ENCODE assay signal across 8 cellular contexts in genomic region chr22:49935561-49935960, GRCh38. TPM values are rescaled to one million over a fixed set of nuclear protein-coding genes. Genes with fewer than 3 reads are reported as not detected.
DNase-seq lines count a peak whose midpoint lies in the region; ATAC-seq and TF ChIP-seq lines count a peak whose summit lies in the region.

No MANE protein-coding gene starts in this region.

- ATAC-seq in naive B cell (ENCODE audit: low read depth in 2 of 2) (no peak), GM21381 (IDR thresholded peaks at IDR 0.05; ENCODE audit: unreplicated experiment) (no peak), GM21737 (IDR thresholded peaks at IDR 0.05; ENCODE audit: unreplicated experiment) (no peak)

- peak overlapping the region; percentile 67 to 88 (median 76) for H3K4me3 Mint-ChIP-seq in naive B cell

- peaks cover 22 to 48% of the 10 kb centered on the region in 2 donors for H3K4me1 ChIP-seq in adrenal gland (replicated peaks in 1 of 2)

- no peaks in the 10 kb centered on the region for H3K27me3 ChIP-seq in adrenal gland

- TF ChIP-seq CTCF in AG10803 (conservative IDR thresholded peaks at IDR 0.05; ENCODE audit: low read length) (no peak), GM10248 (IDR thresholded peaks at IDR 0.05; ENCODE audit: control extremely low read depth, extremely low read depth, low read depth, missing control alignments) (no peak), adrenal gland (IDR thresholded peaks at IDR 0.05) (no peak)

- no peaks in the 10 kb centered on the region for H3K36me3 ChIP-seq in adrenal gland (replicated peaks in 1 of 2)

- H3K9me3 Mint-ChIP-seq in naive B cell: peaks cover 0 to 5% (median 0%) of the 10 kb centered on the region in 7 donors

- no peaks in the 10 kb centered on the region for H3K36me3 Mint-ChIP-seq in naive B cell

- no peaks in the 10 kb centered on the region for H3K9me3 ChIP-seq in adrenal gland (replicated peaks in 1 of 3)

- 0 to 6% (median 0%) methylated on average over 3 to 16 of the region's 16 CpGs; no CpG with 5 or more reads in 1 of the 4 donors for WGBS in adrenal gland, 4 donors

- H3K27me3 Mint-ChIP-seq in naive B cell: no peaks in the 10 kb centered on the region

- H3K4me3 ChIP-seq in AG10803 (ENCODE audit: low read length) (peak overlapping the region; percentile 43), adrenal gland (peak overlapping the region in 1 of 4 donors; percentile 59)

- POLR2A ChIA-PET in GM10248 (lab: Yijun Ruan, JAX): interaction anchor here (0.8 to 1.2 kb wide), 2 partner anchors 25 to 26 kb away, joined by 4 read pairs; partner anchors contain the start of gene PIM3

- H3K4me1 Mint-ChIP-seq in naive B cell: peaks cover 20 to 47% (median 40%) of the 10 kb centered on the region in 3 donors

- CTCF ChIA-PET in GM10248 (lab: Yijun Ruan, JAX): interaction anchor here (1.2 to 2.7 kb wide), 3 partner anchors 8 to 95 kb away, joined by 3 to 10 read pairs (median 6); no protein-coding TSS in a partner anchor

- no peak for TF ChIP-seq POLR2A in adrenal gland (IDR thresholded peaks at IDR 0.05)

- DNase-seq in AG10803 (ENCODE audit: low read depth) (no peak), GM10248 (ENCODE audit: extremely low spot score) (peak; percentile 61), adrenal gland (peak in 2 of 7 donors; percentile 46 to 70), naive B cell (no peak), middle frontal gyrus (ENCODE audit: extremely low spot score, low spot score) (no peak), NCI-H510A treated with DMSO at 0.1 percent for 48 hours (lab: John Stamatoyannopoulos, UW) (no peak)

- H3K27ac Mint-ChIP-seq in naive B cell: peak overlapping the region; percentile 52 to 96 (median 94)

- peak overlapping the region in 4 of 5 donors; percentile 54 to 98 (median 90) for H3K27ac ChIP-seq in adrenal gland

- intact Hi-C loops in adrenal gland (cut with DNase I): loop anchor here in 1 of 2 donors (10.0 kb wide), 1 partner anchor 49 kb away; no protein-coding TSS in a partner anchor

RNA-seq across cellular contexts. Expression of gene CRELD2, which starts 17.1 kb away (rescaled TPM):
- total RNA-seq in adrenal gland: 10 to 100 TPM; 24.0 to 63.4 (median 47.0) TPM
- polyA plus RNA-seq in adrenal gland: 10 to 100 TPM; 14.5 to 28.1 (median 23.0) TPM
- 10 to 100 TPM; 21.9 to 33.8 (median 28.0) TPM for polyA plus RNA-seq in naive B cell (ENCODE audit: low read depth in 6 of 6)

RNA-seq across cellular contexts. Expression of gene ALG12, which starts 17.3 kb away (rescaled TPM):
- total RNA-seq in adrenal gland: 10 to 100 TPM; 16.2 to 33.6 (median 24.9) TPM
- 10 to 100 TPM in 2 of 3 donors, 1 to 10 TPM in 1; 6.4 to 11.6 (median 11.3) TPM for polyA plus RNA-seq in adrenal gland
- 10 to 100 TPM; 10.1 to 17.5 (median 13.0) TPM for polyA plus RNA-seq in naive B cell (ENCODE audit: low read depth in 6 of 6)

RNA-seq across cellular contexts. Expression of gene PIM3, which starts 25.0 kb away (rescaled TPM):
- 10 to 100 TPM; 40.7 to 99.2 (median 58.7) TPM for total RNA-seq in adrenal gland
- 10 to 100 TPM in 2 of 3 donors, 1 to 10 TPM in 1; 7.2 to 70.0 (median 42.0) TPM for polyA plus RNA-seq in adrenal gland
- polyA plus RNA-seq in naive B cell (ENCODE audit: low read depth in 6 of 6): 10 to 100 TPM; 46.7 to 60.7 (median 55.0) TPM
